Comparison of ENCODE assay signal across 9 cellular contexts in the genomic region with DNA sequence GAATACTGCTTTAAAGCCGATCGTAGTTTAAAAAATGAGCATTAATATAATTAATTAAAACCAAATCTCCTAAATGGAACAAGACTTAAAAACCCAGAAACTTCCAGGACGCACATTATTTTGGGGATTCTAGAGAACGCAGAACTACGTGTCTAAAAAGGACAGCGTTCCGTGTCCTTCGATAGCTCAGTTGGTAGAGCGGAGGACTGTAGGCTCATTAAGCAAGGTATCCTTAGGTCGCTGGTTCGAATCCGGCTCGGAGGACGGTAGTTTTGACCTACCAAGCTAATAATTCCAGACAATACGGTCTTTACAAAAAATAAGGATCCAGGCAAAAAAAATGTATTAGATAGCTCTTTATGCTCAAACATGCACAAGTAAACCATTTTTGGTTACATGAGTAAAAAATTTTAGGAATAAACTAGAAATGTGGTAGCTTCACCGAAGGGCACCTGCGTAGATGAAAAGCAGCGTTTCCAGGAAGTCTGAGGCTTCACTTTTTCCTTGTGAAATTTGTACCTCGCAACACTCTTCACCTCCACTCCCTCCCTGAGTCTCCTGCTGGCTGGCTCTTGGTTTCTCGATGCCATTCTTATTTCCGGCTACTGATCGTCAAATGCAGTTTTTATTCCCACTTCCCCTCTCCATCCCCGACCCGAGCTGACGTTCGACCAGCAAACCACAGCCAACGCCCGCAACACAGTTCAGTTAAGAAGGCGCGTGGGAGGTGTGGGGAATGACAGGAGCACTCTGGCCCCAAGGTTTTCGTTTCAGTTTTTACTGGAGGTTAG. TPM values are rescaled to one million over a fixed set of nuclear protein-coding genes. Genes with fewer than 3 reads are reported as not detected.
DNase-seq lines count a peak whose midpoint lies in the region; ATAC-seq and TF ChIP-seq lines count a peak whose summit lies in the region.
"Had no signal": no experiment of that assay in that cellular context is flagged by ENCODE, and none has a peak within 500 bp of the region (broad histone marks: within the 10 kb centered on the region; RNA-seq: fewer than 3 reads in every experiment).

No MANE protein-coding gene starts in this region.

- no peak overlapping the region for H3K23ac ChIP-seq in neuronal stem cell (ENCODE audit: low read depth, low read length, poor library complexity)

- no peak overlapping the region for H3K9ac ChIP-seq in neuronal stem cell (ENCODE audit: low read depth, low read length, poor library complexity)

- no peak overlapping the region for H4K8ac ChIP-seq in neuronal stem cell (ENCODE audit: low read depth, low read length)

- H2AFZ ChIP-seq in neuronal stem cell (ENCODE audit: low read length), result peak overlapping the region; percentile 69

- no peaks in the 10 kb centered on the region for H3K79me1 ChIP-seq in neuronal stem cell (ENCODE audit: low read depth, low read length)

- no peak for ATAC-seq in HG03175 (IDR thresholded peaks at IDR 0.05; ENCODE audit: unreplicated experiment)

- in situ Hi-C loops in G401 (cut with HindIII; ENCODE audit: low sequenced_read_pairs), result no loop called here

- H3K36me3 ChIP-seq in neuronal stem cell (replicated peaks in 1 of 2; ENCODE audit: control insufficient read depth in 2 of 2, insufficient read depth in 2 of 2, low read length in 2 of 2) (no peaks in the 10 kb centered on the region), prostate gland (no peaks in the 10 kb centered on the region), ascending aorta (no peaks in the 10 kb centered on the region)
- H3K36me3 ChIP-seq: SJSA1 had no signal

- no peak overlapping the region for H3K18ac ChIP-seq in neuronal stem cell (ENCODE audit: low read length)

- no peak overlapping the region for H2BK5ac ChIP-seq in neuronal stem cell (ENCODE audit: low read length)

- peak overlapping the region; percentile 72 for H3K4me2 ChIP-seq in neuronal stem cell (ENCODE audit: insufficient read depth, low read length, poor library complexity, severe bottlenecking)

- H4K91ac ChIP-seq in neuronal stem cell (ENCODE audit: low read depth, low read length, poor library complexity), result no peak overlapping the region

- H2BK15ac ChIP-seq in neuronal stem cell (ENCODE audit: low read length), result no peak overlapping the region

- H2BK12ac ChIP-seq in neuronal stem cell (ENCODE audit: low read length), result no peak overlapping the region

- H3K4me3 ChIP-seq in neuronal stem cell (ENCODE audit: low read length in 2 of 2) (peak overlapping the region; percentile 29 to 74), prostate gland (no peak overlapping the region), ascending aorta (peak overlapping the region in 1 of 2 donors; percentile 11)
- H3K4me3 ChIP-seq: SJSA1 had no signal

- H2AK5ac ChIP-seq in neuronal stem cell (ENCODE audit: low read depth, low read length), result no peak overlapping the region

- whole genome bisulfite sequencing in neuronal stem cell (ENCODE audit: extremely low coverage in 2 of 2, insufficient read length in 2 of 2, insufficient replicate concordance in 1 of 2), 2 donors, result no CpG with 5 or more reads among the region's 31 CpGs
- WGBS in prostate gland, result 6% methylated on average over 31 of the region's 31 CpGs

- no peak overlapping the region for H3K4ac ChIP-seq in neuronal stem cell (ENCODE audit: low read length)

- intact Hi-C loops in prostate gland (cut with DNase I) (no loop called here), ascending aorta (cut with DNase I) (no loop called here)

- H3K27me3 ChIP-seq in neuronal stem cell (ENCODE audit: control insufficient read depth in 3 of 3, insufficient read depth in 3 of 3, low read depth in 1 of 3, low read length in 3 of 3), result peaks cover 0 to 31% (median 4%) of the 10 kb centered on the region in 3 experiments
- no peaks in the 10 kb centered on the region for H3K27me3 ChIP-seq in prostate gland (replicated peaks; ENCODE audit: insufficient read depth)
- H3K27me3 ChIP-seq in ascending aorta, result no peaks in the 10 kb centered on the region

- H3K4me1 ChIP-seq in neuronal stem cell (ENCODE audit: control insufficient read depth in 2 of 2, insufficient read depth in 1 of 2, low read depth in 1 of 2, low read length in 2 of 2), result no peaks in the 10 kb centered on the region
- H3K4me1 ChIP-seq in prostate gland (replicated peaks), result no peaks in the 10 kb centered on the region
- peaks cover 0 to 2% of the 10 kb centered on the region in 2 donors for H3K4me1 ChIP-seq in ascending aorta
- H3K4me1 ChIP-seq: SJSA1 had no signal

- H3K27ac ChIP-seq in neuronal stem cell (replicated peaks; ENCODE audit: low read length) (no peak overlapping the region), prostate gland (no peak overlapping the region), ascending aorta (no peak overlapping the region)
- H3K27ac ChIP-seq: SJSA1 had no signal

- H2BK120ac ChIP-seq in neuronal stem cell (ENCODE audit: low read depth, low read length), result no peak overlapping the region

- TF ChIP-seq CTCF in prostate gland (IDR thresholded peaks at IDR 0.05) (no peak), ascending aorta (IDR thresholded peaks at IDR 0.05) (no peak)

- H3K14ac ChIP-seq in neuronal stem cell (ENCODE audit: low read length), result no peak overlapping the region

- H3K9me3 ChIP-seq in neuronal stem cell (replicated peaks in 1 of 2; ENCODE audit: control insufficient read depth in 2 of 2, insufficient read depth in 1 of 2, low read depth in 1 of 2, low read length in 2 of 2) (peaks cover 0 to 9% of the 10 kb centered on the region in 2 donors), prostate gland (no peaks in the 10 kb centered on the region), ascending aorta (peaks cover 0 to 17% of the 10 kb centered on the region in 2 donors)

- DNase-seq in G401 (ENCODE audit: low spot score) (peak; percentile 80), NCI-H82 treated with DMSO at 0.1 percent for 48 hours (lab: John Stamatoyannopoulos, UW; ENCODE audit: unreplicated experiment) (peak; percentile 21), activated T-cell treated with anti-CD3 and anti-CD28 coated beads for 1 hour (ENCODE audit: low read depth) (peak; percentile 43), fibroblast of peridontal ligament (ENCODE audit: extremely low read depth) (peak; percentile 86), neuronal stem cell (ENCODE audit: low spot score) (peak; percentile 63), prostate gland (ENCODE audit: low spot score) (no peak), ascending aorta (ENCODE audit: low spot score in 2 of 2) (no peak)

- no peak for TF ChIP-seq POLR2A in prostate gland (IDR thresholded peaks at IDR 0.05)

RNA-seq across cellular contexts. Expression of a gene that starts 19.6 kb away (rescaled TPM):
- total RNA-seq in G401 (2014; rRNA removed; shearing (Covaris generic)), result 43.8 and 44.4 TPM in 2 replicates
- polyA plus RNA-seq in neuronal stem cell (2013, experiment 1 of 2), result 18.0 TPM
- 16.9 TPM for polyA plus RNA-seq in neuronal stem cell (2013, experiment 2 of 2)
- total RNA-seq in prostate gland, result 10 to 100 TPM; 15.7 to 19.7 TPM
- 20.1 TPM for total RNA-seq in ascending aorta

RNA-seq across cellular contexts. Expression of a gene that starts 39.0 kb away (rescaled TPM):
- total RNA-seq in G401 (2014; rRNA removed; shearing (Covaris generic)), result 140 and 145 TPM in 2 replicates
- 47.8 TPM for polyA plus RNA-seq in neuronal stem cell (2013, experiment 1 of 2)
- polyA plus RNA-seq in neuronal stem cell (2013, experiment 2 of 2), result 44.3 TPM
- total RNA-seq in prostate gland, result 10 to 100 TPM; 53.5 to 83.0 TPM
- 20.6 TPM for total RNA-seq in ascending aorta

Comparison
In these comparisons a context has a peak if more than half of its experiments do, and no peak if none do; other contexts are left out.
1. DNase-seq: peak in G401 (single experiment), NCI-H82 treated with DMSO at 0.1 percent for 48 hours (single experiment), activated T-cell treated with anti-CD3 and anti-CD28 coated beads for 1 hour (single experiment), fibroblast of peridontal ligament (single experiment) and neuronal stem cell (single experiment); none in prostate gland (single experiment) and ascending aorta (0 of 2).
2. H3K4me3 ChIP-seq: peak in neuronal stem cell (2 of 2); none in prostate gland (0 of 2).